11 cellular contexts compared by ENCODE assay signal in the genomic region with DNA sequence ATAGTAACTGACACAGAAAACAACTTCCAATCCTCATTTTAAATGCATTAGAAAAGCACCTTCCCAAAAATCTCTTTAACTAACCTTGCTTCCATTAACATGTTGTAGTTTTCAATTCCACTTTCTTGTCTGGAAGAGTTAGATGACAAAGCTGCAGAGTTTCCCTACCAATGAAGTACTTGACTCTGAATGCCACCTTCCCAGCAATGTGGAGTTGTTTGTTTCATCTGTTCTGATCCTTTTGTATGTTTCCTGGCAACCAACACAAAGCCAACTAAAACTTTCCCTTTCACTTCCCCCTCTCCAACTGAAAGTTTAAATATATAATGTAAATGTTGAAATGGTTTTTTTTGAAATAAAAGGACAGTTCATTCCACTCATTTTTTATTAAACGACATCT. TPM values are rescaled to one million over a fixed set of nuclear protein-coding genes. Genes with fewer than 3 reads are reported as not detected.
DNase-seq lines count a peak whose midpoint lies in the region; ATAC-seq and TF ChIP-seq lines count a peak whose summit lies in the region.
"Had no signal": no experiment of that assay in that cellular context is flagged by ENCODE, and none has a peak within 500 bp of the region (broad histone marks: within the 10 kb centered on the region; RNA-seq: fewer than 3 reads in every experiment).

A gene (minus strand): TSS at position 193 of the 400 bp plus-strand sequence. CDS start 517 bp downstream, outside the sequence.

- no peaks in the 10 kb centered on the region for H3K36me3 ChIP-seq in NT2/D1 (ENCODE audit: insufficient read depth, insufficient read length, low read length)
- H3K36me3 ChIP-seq in iPS DF 6.9 (ENCODE audit: control insufficient read depth, insufficient read depth, low read length), result no peaks in the 10 kb centered on the region
- no peaks in the 10 kb centered on the region for H3K36me3 ChIP-seq in stomach

- no peak for TF ChIP-seq EP300 in stomach (IDR thresholded peaks at IDR 0.05)

- peak within 1 kb of the TSS; percentile 19 for H3K27ac ChIP-seq in iPS DF 6.9 (ENCODE audit: low read length)
- H3K27ac ChIP-seq in stomach, result no peak within 1 kb of the TSS

- WGBS in iPS DF 6.9 (ENCODE audit: insufficient coverage, insufficient read length), result no CpG with 5 or more reads among the region's 1 CpG
- WGBS in stomach, 5 donors, result 50 to 69% (median 60%) methylated on average over 1 of the region's 1 CpG

- H3K27me3 ChIP-seq in NT2/D1 (ENCODE audit: insufficient read depth, insufficient read length), result no peaks in the 10 kb centered on the region
- no peaks in the 10 kb centered on the region for H3K27me3 ChIP-seq in iPS DF 6.9 (ENCODE audit: control insufficient read depth, insufficient read depth, low read length)
- H3K27me3 ChIP-seq in stomach, result no peaks in the 10 kb centered on the region

- ATAC-seq in HG02885 (IDR thresholded peaks at IDR 0.05; ENCODE audit: poor library complexity, unreplicated experiment) (peak; percentile 63), GM21515 (IDR thresholded peaks at IDR 0.05; ENCODE audit: unreplicated experiment) (no peak)
- ATAC-seq: T-cell had no signal

- H3K9me3 ChIP-seq in NT2/D1 (ENCODE audit: insufficient read depth, low read length) (peaks cover 4% of the 10 kb centered on the region; the same call in 1 of the 2 replicates), iPS DF 6.9 (ENCODE audit: control insufficient read depth, insufficient read depth, low read length) (no peaks in the 10 kb centered on the region), stomach (no peaks in the 10 kb centered on the region)

- H3K4me1 ChIP-seq in NT2/D1 (ENCODE audit: insufficient read depth, insufficient read length), result no peaks in the 10 kb centered on the region
- peaks cover 2% of the 10 kb centered on the region; the same call in 1 of the 2 replicates for H3K4me1 ChIP-seq in iPS DF 6.9 (ENCODE audit: control insufficient read depth, insufficient read depth, low read length)
- no peaks in the 10 kb centered on the region for H3K4me1 ChIP-seq in stomach

- no peak for TF ChIP-seq POLR2A in stomach (IDR thresholded peaks at IDR 0.05)

- intact Hi-C loops in stomach (cut with DNase I; ENCODE audit: low total_unique reads), result no loop called here

- H3K9ac ChIP-seq in NT2/D1 (ENCODE audit: insufficient read length, low read depth), result no peak within 1 kb of the TSS

- no peak for TF ChIP-seq CTCF in stomach (IDR thresholded peaks at IDR 0.05)

- no peak within 1 kb of the TSS for H3K4me3 ChIP-seq in NT2/D1 (ENCODE audit: insufficient read length, low read depth)
- H3K4me3 ChIP-seq in iPS DF 6.9 (ENCODE audit: low read length), result no peak within 1 kb of the TSS
- H3K4me3 ChIP-seq in stomach, result no peak within 1 kb of the TSS

- peak; percentile 59 for DNase-seq in CD1c-positive myeloid dendritic cell (ENCODE audit: extremely low spot score)
- peak; percentile 88 for DNase-seq in NT2/D1 (ENCODE audit: low read depth, low spot score)
- peak; percentile 89 for DNase-seq in iPS DF 6.9 (ENCODE audit: low read depth, low spot score)
- no peak for DNase-seq in activated CD4-positive, alpha-beta T cell treated with anti-CD3 and anti-CD28 coated beads for 4 hours
- DNase-seq in stomach, result no peak
- DNase-seq in retina, result no peak
- DNase-seq: CD4-positive, CD25-positive, alpha-beta regulatory T cell; IMR-90; T-cell had no signal

RNA-seq across cellular contexts. Expression of the gene that starts here (rescaled TPM):
- total RNA-seq in stomach, result 1 to 10 TPM in 2 of 5 donors, not detected in 3; 1.5 to 2.2 TPM
- under 1 TPM in 1 of 3 donors, not detected in 2; 0.33 TPM for polyA plus RNA-seq in stomach
- total RNA-seq: IMR-90 had no signal
- polyA plus RNA-seq: CD4-positive, CD25-positive, alpha-beta regulatory T cell; IMR-90 had no signal

Comparison
In these comparisons a context has a peak if more than half of its experiments do, and no peak if none do; other contexts are left out.
1. DNase-seq: peak in CD1c-positive myeloid dendritic cell (single experiment), NT2/D1 (single experiment) and iPS DF 6.9 (single experiment); none in activated CD4-positive, alpha-beta T cell treated with anti-CD3 and anti-CD28 coated beads for 4 hours (0 of 2), stomach (single experiment) and retina (single experiment).